Comparison of ENCODE assay signal across 8 cellular contexts in the genomic region with DNA sequence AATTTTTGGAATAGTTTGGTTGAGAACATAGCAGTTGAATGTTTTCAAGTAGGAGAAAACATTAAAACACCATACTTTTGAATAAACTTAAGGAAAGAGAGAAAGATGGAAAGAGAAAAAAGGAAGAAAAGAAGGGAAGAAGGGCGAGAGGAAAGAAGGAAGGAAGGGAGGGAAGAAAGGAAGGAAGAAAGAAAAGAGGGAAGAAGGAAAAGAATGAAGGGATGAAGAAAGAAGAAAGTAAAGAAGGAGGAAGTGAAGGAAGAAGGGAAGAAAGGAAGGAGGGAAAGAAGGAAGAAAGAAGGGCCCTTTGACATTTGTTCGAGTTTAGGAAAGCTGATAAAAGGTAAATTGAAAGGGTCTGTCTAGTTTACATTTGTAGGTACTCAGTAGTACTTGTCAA.
"Had no signal": no experiment of that assay in that cellular context is flagged by ENCODE, and none has a peak within 500 bp of the region (broad histone marks: within the 10 kb centered on the region; RNA-seq: fewer than 3 reads in every experiment).

No MANE protein-coding gene starts in this region.

- ATAC-seq: GM12878 had no signal

- DNase-seq: GDM1, GF-D8 had no signal

- H3K4me3 ChIP-seq: GM12878 had no signal

- FAIRE-seq: G401.6, GM12878, GM12891, GM12892, GM18507, GM19239 had no signal
